In the genomic region with DNA sequence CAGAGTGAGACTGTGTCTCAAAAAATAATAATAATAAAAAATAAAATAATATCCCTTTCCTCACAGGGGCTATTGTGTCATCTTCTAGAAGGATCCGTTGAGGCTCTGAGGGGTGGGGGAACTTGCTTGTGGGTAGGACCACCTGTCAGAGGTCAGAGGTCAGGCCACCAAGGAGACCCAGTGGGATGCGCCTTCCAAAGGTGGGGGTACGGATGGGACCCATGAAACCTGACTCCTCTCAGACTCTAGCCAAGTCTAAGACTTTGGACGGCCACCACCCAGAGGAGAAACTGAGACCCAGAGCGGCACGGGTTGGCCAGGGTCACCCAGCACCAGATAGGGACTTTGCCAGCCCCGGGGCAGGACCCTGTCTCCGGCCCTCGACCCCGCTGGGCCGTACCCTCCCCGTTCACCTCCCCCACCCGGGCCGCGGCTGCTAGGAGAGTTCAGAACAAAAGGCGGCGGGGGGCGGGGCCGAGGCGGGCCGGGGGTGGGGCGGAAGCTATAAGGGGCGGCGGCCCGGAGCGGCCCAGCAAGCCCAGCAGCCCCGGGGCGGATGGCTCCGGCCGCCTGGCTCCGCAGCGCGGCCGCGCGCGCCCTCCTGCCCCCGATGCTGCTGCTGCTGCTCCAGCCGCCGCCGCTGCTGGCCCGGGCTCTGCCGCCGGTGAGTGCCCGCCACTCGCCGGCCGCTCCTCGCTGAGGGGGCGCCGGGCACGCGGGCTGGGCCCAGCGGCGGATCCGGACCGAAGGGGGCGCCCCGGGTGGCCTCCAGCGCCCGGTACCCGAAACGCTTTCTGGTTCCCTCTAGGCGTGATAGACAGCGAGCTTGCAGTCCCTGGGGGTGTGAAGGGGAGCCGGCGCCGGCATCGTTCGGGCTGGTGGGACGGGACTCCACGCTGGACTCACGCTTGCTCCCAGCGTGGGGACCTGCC, we compare ENCODE assay signal across 8 cellular contexts. TPM values are rescaled to one million over a fixed set of nuclear protein-coding genes. Genes with fewer than 3 reads are reported as not detected.
A peak's percentile ranks its signal among the peaks of the same experiment; 100 is the strongest.
DNase-seq lines count a peak whose midpoint lies in the region; ATAC-seq and TF ChIP-seq lines count a peak whose summit lies in the region.

A gene with protein sequence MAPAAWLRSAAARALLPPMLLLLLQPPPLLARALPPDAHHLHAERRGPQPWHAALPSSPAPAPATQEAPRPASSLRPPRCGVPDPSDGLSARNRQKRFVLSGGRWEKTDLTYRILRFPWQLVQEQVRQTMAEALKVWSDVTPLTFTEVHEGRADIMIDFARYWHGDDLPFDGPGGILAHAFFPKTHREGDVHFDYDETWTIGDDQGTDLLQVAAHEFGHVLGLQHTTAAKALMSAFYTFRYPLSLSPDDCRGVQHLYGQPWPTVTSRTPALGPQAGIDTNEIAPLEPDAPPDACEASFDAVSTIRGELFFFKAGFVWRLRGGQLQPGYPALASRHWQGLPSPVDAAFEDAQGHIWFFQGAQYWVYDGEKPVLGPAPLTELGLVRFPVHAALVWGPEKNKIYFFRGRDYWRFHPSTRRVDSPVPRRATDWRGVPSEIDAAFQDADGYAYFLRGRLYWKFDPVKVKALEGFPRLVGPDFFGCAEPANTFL (plus strand): TSS at position 535 of the 932 bp plus-strand sequence. CDS start 22 bp downstream, at position 557.

- no peaks in the 10 kb centered on the region for H3K9me3 ChIP-seq in lung (ENCODE audit: control insufficient read depth in 2 of 2, insufficient read depth in 1 of 2, low read length in 1 of 2)

- intact Hi-C loops in activated B cell treated with CpG ODN at 0.5 μM for 24 hours (cut with micrococcal nuclease): loop anchor here (1.0 to 5.0 kb wide), 3 partner anchors 14 to 185 kb away; partner anchors contain the start of gene SMARCB1
- intact Hi-C loops in dendritic cell treated with granulocyte-macrophage colony-stimulating factor and Interleukin-4, amounts not matched to agents 40 ng/mL and 50 ng/mL, for 4 days (cut with micrococcal nuclease): no loop called here

- no peaks in the 10 kb centered on the region for H3K27me3 Mint-ChIP-seq in activated B cell treated with CpG ODN at 0.5 μM for 24 hours
- peaks cover 34% of the 10 kb centered on the region for H3K27me3 Mint-ChIP-seq in dendritic cell treated with granulocyte-macrophage colony-stimulating factor and Interleukin-4, amounts not matched to agents 40 ng/mL and 50 ng/mL, for 4 days
- no peaks in the 10 kb centered on the region for H3K27me3 Mint-ChIP-seq in stimulated activated memory B cell treated with anti-CD40 and anti-IgM and Interleukin-4, amounts not matched to agents 10 μg/mL and 1 μg/mL and 100 μg/mL, for 72 hours

- DNase-seq in CD1c-positive myeloid dendritic cell (ENCODE audit: extremely low spot score) (peak; percentile 46), Kasumi-1 (lab: John Stamatoyannopoulos, UW) (peak; percentile 16 to 28), activated B cell treated with CpG ODN at 0.5 μM for 24 hours (peak; percentile 60), lung (ENCODE audit: low spot score) (no peak), globus pallidus (ENCODE audit: low spot score) (no peak)
- DNase-seq in central memory CD4-positive, alpha-beta T cell: no peak

- H3K27ac Mint-ChIP-seq in activated B cell treated with CpG ODN at 0.5 μM for 24 hours: peak within 1 kb of the TSS; percentile 63
- no peak within 1 kb of the TSS for H3K27ac Mint-ChIP-seq in dendritic cell treated with granulocyte-macrophage colony-stimulating factor and Interleukin-4, amounts not matched to agents 40 ng/mL and 50 ng/mL, for 4 days
- peak within 1 kb of the TSS; percentile 75 for H3K27ac Mint-ChIP-seq in stimulated activated memory B cell treated with anti-CD40 and anti-IgM and Interleukin-4, amounts not matched to agents 10 μg/mL and 1 μg/mL and 100 μg/mL, for 72 hours

- H3K36me3 Mint-ChIP-seq in activated B cell treated with CpG ODN at 0.5 μM for 24 hours (ENCODE audit: low read depth): peaks cover 1% of the 10 kb centered on the region
- peaks cover 6% of the 10 kb centered on the region for H3K36me3 Mint-ChIP-seq in dendritic cell treated with granulocyte-macrophage colony-stimulating factor and Interleukin-4, amounts not matched to agents 40 ng/mL and 50 ng/mL, for 4 days (ENCODE audit: low read depth)
- H3K36me3 Mint-ChIP-seq in stimulated activated memory B cell treated with anti-CD40 and anti-IgM and Interleukin-4, amounts not matched to agents 10 μg/mL and 1 μg/mL and 100 μg/mL, for 72 hours: no peaks in the 10 kb centered on the region

- CTCF ChIA-PET in activated B cell treated with CpG ODN at 0.5 μM for 24 hours (lab: Charles Lee): interaction anchor here (1.6 to 2.5 kb wide), 5 partner anchors 15 to 86 kb away, joined by 4 to 33 read pairs (median 5); partner anchors contain the start of gene SLC2A11

- no peaks in the 10 kb centered on the region for H3K27me3 ChIP-seq in lung (ENCODE audit: control insufficient read depth, insufficient read depth)

- no peak for TF ChIP-seq CTCF in activated B cell treated with CpG ODN at 0.5 μM for 24 hours (IDR thresholded peaks at IDR 0.05)
- TF ChIP-seq CTCF in lung (IDR thresholded peaks at IDR 0.05; ENCODE audit: control extremely low read depth, extremely low read depth): no peak

- peaks cover 49% of the 10 kb centered on the region for H3K4me1 Mint-ChIP-seq in activated B cell treated with CpG ODN at 0.5 μM for 24 hours
- peaks cover 22% of the 10 kb centered on the region for H3K4me1 Mint-ChIP-seq in dendritic cell treated with granulocyte-macrophage colony-stimulating factor and Interleukin-4, amounts not matched to agents 40 ng/mL and 50 ng/mL, for 4 days (ENCODE audit: low read depth)
- H3K4me1 Mint-ChIP-seq in stimulated activated memory B cell treated with anti-CD40 and anti-IgM and Interleukin-4, amounts not matched to agents 10 μg/mL and 1 μg/mL and 100 μg/mL, for 72 hours: peaks cover 67% of the 10 kb centered on the region

- ATAC-seq in activated B cell treated with CpG ODN at 0.5 μM for 24 hours (ENCODE audit: low read depth): peak; percentile 55
- ATAC-seq in lung (ENCODE audit: insufficient read depth, low FRiP score): peak; percentile 28
- ATAC-seq in stimulated activated memory B cell treated with anti-CD40 and anti-IgM and Interleukin-4, amounts not matched to agents 10 μg/mL and 1 μg/mL and 100 μg/mL, for 72 hours: peak; percentile 78

- POLR2A ChIA-PET in activated B cell treated with CpG ODN at 0.5 μM for 24 hours (lab: Charles Lee): interaction anchor here (0.6 to 11.8 kb wide), 13 partner anchors 9 to 85 kb away, joined by 3 to 229 read pairs (median 4); partner anchors contain the start of genes DERL3, SLC2A11, SMARCB1 and VPREB3

- H3K27ac ChIP-seq in lung (ENCODE audit: low read depth in 1 of 2, low read length in 1 of 2): peak within 1 kb of the TSS in 1 of 2 donors; percentile 77

- 3 to 6% methylated on average over 48 to 74 of the region's 74 CpGs for WGBS in lung, 2 donors

- no peaks in the 10 kb centered on the region for H3K36me3 ChIP-seq in lung (ENCODE audit: control insufficient read depth in 2 of 2, insufficient read depth in 2 of 2, low read length in 2 of 2)

- peak within 1 kb of the TSS; percentile 84 for H3K4me3 Mint-ChIP-seq in activated B cell treated with CpG ODN at 0.5 μM for 24 hours
- peak within 1 kb of the TSS; percentile 61 for H3K4me3 Mint-ChIP-seq in dendritic cell treated with granulocyte-macrophage colony-stimulating factor and Interleukin-4, amounts not matched to agents 40 ng/mL and 50 ng/mL, for 4 days
- H3K4me3 Mint-ChIP-seq in stimulated activated memory B cell treated with anti-CD40 and anti-IgM and Interleukin-4, amounts not matched to agents 10 μg/mL and 1 μg/mL and 100 μg/mL, for 72 hours: peak within 1 kb of the TSS; percentile 74

- peak within 1 kb of the TSS; percentile 33 for H3K4me3 ChIP-seq in lung

- no peaks in the 10 kb centered on the region for H3K9me3 Mint-ChIP-seq in activated B cell treated with CpG ODN at 0.5 μM for 24 hours
- no peaks in the 10 kb centered on the region for H3K9me3 Mint-ChIP-seq in dendritic cell treated with granulocyte-macrophage colony-stimulating factor and Interleukin-4, amounts not matched to agents 40 ng/mL and 50 ng/mL, for 4 days
- H3K9me3 Mint-ChIP-seq in stimulated activated memory B cell treated with anti-CD40 and anti-IgM and Interleukin-4, amounts not matched to agents 10 μg/mL and 1 μg/mL and 100 μg/mL, for 72 hours: no peaks in the 10 kb centered on the region

- H3K4me1 ChIP-seq in lung (ENCODE audit: control insufficient read depth in 2 of 2, insufficient read depth in 2 of 2, low read length in 2 of 2): peaks cover 0 to 13% of the 10 kb centered on the region in 2 donors

RNA-seq across cellular contexts. Expression of the gene that starts here (rescaled TPM):
- total RNA-seq in activated B cell treated with CpG ODN at 0.5 μM for 24 hours: 3.6 TPM in 2 replicates
- 1 to 10 TPM; 2.2 to 2.6 TPM for total RNA-seq in lung
- under 1 TPM; 0.43 to 0.68 TPM for polyA plus RNA-seq in lung

Comparison
In these comparisons a context has a peak if more than half of its experiments do, and no peak if none do; other contexts are left out.
1. DNase-seq: peak in CD1c-positive myeloid dendritic cell (single experiment), Kasumi-1 (2 of 2) and activated B cell treated with CpG ODN at 0.5 μM for 24 hours (single experiment); none in lung (single experiment), globus pallidus (single experiment) and central memory CD4-positive, alpha-beta T cell (single experiment).
2. ATAC-seq: peak in every context shown above with its lines; median percentile 78 in stimulated activated memory B cell treated with anti-CD40 and anti-IgM and Interleukin-4, amounts not matched to agents 10 μg/mL and 1 μg/mL and 100 μg/mL, for 72 hours; 55 in activated B cell treated with CpG ODN at 0.5 μM for 24 hours; 28 in lung.
3. Peak in every context shown above with its lines, with median percentiles within 50 percentile points of each other: H3K4me3 Mint-ChIP-seq.